ENCODE assay signal across 25 cellular contexts in genomic region chr19:16332991-16333624, GRCh38. TPM values are rescaled to one million over a fixed set of nuclear protein-coding genes. Genes with fewer than 3 reads are reported as not detected.
A peak's percentile ranks its signal among the peaks of the same experiment; 100 is the strongest.
DNase-seq lines count a peak whose midpoint lies in the region; ATAC-seq, FAIRE-seq and TF ChIP-seq lines count a peak whose summit lies in the region.
"Had no signal": no experiment of that assay in that cellular context is flagged by ENCODE, and none has a peak within 500 bp of the region (broad histone marks: within the 10 kb centered on the region; RNA-seq: fewer than 3 reads in every experiment).

No MANE protein-coding gene starts in this region.

- peaks cover 5% of the 10 kb centered on the region for H3K27me3 Mint-ChIP-seq in CD4-positive, alpha-beta T cell
- H3K27me3 Mint-ChIP-seq in T-helper 17 cell = no peaks in the 10 kb centered on the region
- H3K27me3 Mint-ChIP-seq in naive thymus-derived CD4-positive, alpha-beta T cell = peaks cover 0 to 31% (median 0%) of the 10 kb centered on the region in 5 donors
- H3K27me3 Mint-ChIP-seq: IgD-negative memory B cell had no signal

- peaks cover 25% of the 10 kb centered on the region for H3K36me3 Mint-ChIP-seq in CD4-positive, alpha-beta T cell (ENCODE audit: low read depth)
- peaks cover 4% of the 10 kb centered on the region for H3K36me3 Mint-ChIP-seq in T-helper 17 cell (ENCODE audit: low read depth)
- H3K36me3 Mint-ChIP-seq in naive thymus-derived CD4-positive, alpha-beta T cell = peaks cover 8 to 28% (median 19%) of the 10 kb centered on the region in 5 donors

- ATAC-seq in A549 (no peak), T-helper 17 cell (no peak)
- no peak for ATAC-seq in CD4-positive, alpha-beta T cell (ENCODE audit: poor library complexity)
- no peak for ATAC-seq in naive thymus-derived CD4-positive, alpha-beta T cell
- ATAC-seq: GM23338 had no signal

- TF ChIP-seq RAD21 in A549 (conservative IDR thresholded peaks at IDR 0.05 in 1 of 2, IDR thresholded peaks at IDR 0.05 in 1 of 2) = no peak

- CTCF ChIA-PET in A549 (lab: Yijun Ruan, JAX) = no interaction called here
- CTCF ChIA-PET in CD4-positive, alpha-beta T cell (lab: Charles Lee) = no interaction called here
- CTCF ChIA-PET in naive thymus-derived CD4-positive, alpha-beta T cell (lab: Charles Lee) = interaction anchor here (1.0 to 6.4 kb wide), 2 partner anchors 30 to 36 kb away, joined by 3 to 159 read pairs; no protein-coding TSS in a partner anchor

- no peak overlapping the region for H3K4me2 ChIP-seq in A549
- H3K4me2 ChIP-seq: GM23338 had no signal

- H3K9me3 ChIP-seq in A549 (no peaks in the 10 kb centered on the region), T-helper 17 cell (ENCODE audit: control insufficient read depth, low read length, poor library complexity, severe bottlenecking) (no peaks in the 10 kb centered on the region)
- H3K9me3 ChIP-seq in CD4-positive, alpha-beta T cell (ENCODE audit: control insufficient read depth, low read length) = no peaks in the 10 kb centered on the region
- no peaks in the 10 kb centered on the region for H3K9me3 ChIP-seq in naive thymus-derived CD4-positive, alpha-beta T cell (ENCODE audit: control insufficient read depth in 2 of 3, low read length in 3 of 3)
- H3K9me3 ChIP-seq: Caco-2 had no signal

- TF ChIP-seq EP300 in A549 (IDR thresholded peaks at IDR 0.05) = no peak

- peaks cover 17% of the 10 kb centered on the region for H3K4me1 ChIP-seq in A549
- peaks cover 37 to 47% of the 10 kb centered on the region in 2 donors for H3K4me1 ChIP-seq in naive thymus-derived CD4-positive, alpha-beta T cell (ENCODE audit: control insufficient read depth in 2 of 2, insufficient read depth in 2 of 2, low read length in 2 of 2)
- H3K4me1 ChIP-seq: Caco-2 had no signal

- WGBS in A549 (ENCODE audit: missing lambda C conversion rate) = 89% methylated on average over 14 of the region's 14 CpGs

- no peaks in the 10 kb centered on the region for H3K27me3 ChIP-seq in CD4-positive, alpha-beta T cell (ENCODE audit: control insufficient read depth, insufficient read depth, low read length)
- no peaks in the 10 kb centered on the region for H3K27me3 ChIP-seq in naive thymus-derived CD4-positive, alpha-beta T cell (ENCODE audit: control insufficient read depth in 2 of 2, insufficient read depth in 2 of 2, low read length in 2 of 2)

- POLR2A ChIA-PET in A549 (lab: Yijun Ruan, JAX) = no interaction called here
- POLR2A ChIA-PET in CD4-positive, alpha-beta T cell (lab: Charles Lee) = interaction anchor here (0.9 to 31.1 kb wide), 5 partner anchors 9 to 135 kb away, joined by 3 to 3819 read pairs (median 16); partner anchors contain the start of genes AP1M1 and KLF2
- POLR2A ChIA-PET in naive thymus-derived CD4-positive, alpha-beta T cell (lab: Charles Lee) = interaction anchor here (1.1 to 33.0 kb wide), 4 partner anchors 9 to 53 kb away, joined by 4 to 4370 read pairs (median 6); no protein-coding TSS in a partner anchor

- H3K4me3 ChIP-seq in A549 = no peak overlapping the region
- no peak overlapping the region for H3K4me3 ChIP-seq in naive thymus-derived CD4-positive, alpha-beta T cell (ENCODE audit: low read length)
- H3K4me3 ChIP-seq: GM23338 had no signal

- FAIRE-seq in A549 (lab: Jason Lieb, UNC) (no peak), D721Med (lab: Jason Lieb, UNC) (no peak)
- FAIRE-seq: A204.1, GM12891 had no signal

- H3K4me3 Mint-ChIP-seq in CD4-positive, alpha-beta T cell = peak overlapping the region; percentile 36
- peak overlapping the region; percentile 26 for H3K4me3 Mint-ChIP-seq in T-helper 17 cell
- H3K4me3 Mint-ChIP-seq in naive thymus-derived CD4-positive, alpha-beta T cell = no peak overlapping the region
- H3K4me3 Mint-ChIP-seq: GM23338, H9 had no signal

- H3K36me3 ChIP-seq in naive thymus-derived CD4-positive, alpha-beta T cell (ENCODE audit: control insufficient read depth in 2 of 3, insufficient read depth in 3 of 3, low read length in 3 of 3) = peaks cover 5 to 12% (median 8%) of the 10 kb centered on the region in 3 experiments

- TF ChIP-seq CTCF in A549 (IDR thresholded peaks at IDR 0.05) (no peak), D721Med (IDR thresholded peaks at IDR 0.05; ENCODE audit: insufficient read depth, missing control alignments) (no peak)
- TF ChIP-seq CTCF in CD4-positive, alpha-beta T cell (IDR thresholded peaks at IDR 0.05) = no peak

- no peak for TF ChIP-seq POLR2A in A549 (IDR thresholded peaks at IDR 0.05; ENCODE audit: low read length)

- H3K27ac Mint-ChIP-seq in CD4-positive, alpha-beta T cell = peak overlapping the region; percentile 73
- no peak overlapping the region for H3K27ac Mint-ChIP-seq in T-helper 17 cell
- peak overlapping the region in 7 of 9 donors; percentile 4 to 93 (median 73) for H3K27ac Mint-ChIP-seq in naive thymus-derived CD4-positive, alpha-beta T cell
- H3K27ac Mint-ChIP-seq: GM23338, H9 had no signal

- H3K4me1 Mint-ChIP-seq in CD4-positive, alpha-beta T cell (ENCODE audit: low read depth) = peaks cover 61% of the 10 kb centered on the region
- H3K4me1 Mint-ChIP-seq in T-helper 17 cell = peaks cover 46% of the 10 kb centered on the region
- H3K4me1 Mint-ChIP-seq in naive thymus-derived CD4-positive, alpha-beta T cell = peaks cover 22 to 68% (median 59%) of the 10 kb centered on the region in 7 donors
- H3K4me1 Mint-ChIP-seq: H9 had no signal

- H3K27ac ChIP-seq in A549 = no peak overlapping the region
- no peak overlapping the region for H3K27ac ChIP-seq in CD4-positive, alpha-beta T cell (ENCODE audit: low read depth, low read length)
- H3K27ac ChIP-seq in naive thymus-derived CD4-positive, alpha-beta T cell (ENCODE audit: low read depth, low read length) = no peak overlapping the region
- H3K27ac ChIP-seq: C4-2B had no signal

- H3K9me3 Mint-ChIP-seq in CD4-positive, alpha-beta T cell = no peaks in the 10 kb centered on the region
- peaks cover 0 to 24% (median 2%) of the 10 kb centered on the region in 11 donors for H3K9me3 Mint-ChIP-seq in naive thymus-derived CD4-positive, alpha-beta T cell
- H3K9me3 Mint-ChIP-seq: GM23338, H9, IgD-negative memory B cell had no signal

- DNase-seq in A549 (ENCODE audit: low read depth in 1 of 2, low spot score in 1 of 2) = no peak
- no peak for DNase-seq in CD4-positive, alpha-beta T cell
- DNase-seq in T-helper 17 cell = no peak
- peak in 1 of 9 donors; percentile 24 for DNase-seq in naive thymus-derived CD4-positive, alpha-beta T cell
- no peak for DNase-seq in activated CD4-positive, CD25-positive, alpha-beta regulatory T cell treated with anti-CD3 and anti-CD28 coated beads, Interleukin-2, amount 50 U/mL, for 72 hours
- no peak for DNase-seq in NCI-H526 treated with DMSO at 0.1 percent for 48 hours (lab: John Stamatoyannopoulos, UW)
- DNase-seq in D721Med (ENCODE audit: insufficient read length, low spot score) = no peak
- DNase-seq: Caco-2, DMS 273 treated with DMSO at 0.1 percent for 48 hours, DMS79 treated with DMSO at 0.1 percent for 48 hours, GF-D8, H9, NCI-H1092, NCI-H1417 treated with DMSO at 0.1 percent for 48 hours, NCI-H1694 treated with DMSO at 0.1 percent for 48 hours, NCI-H2081, NCI-H2227 treated with DMSO at 0.1 percent for 48 hours, NCI-H69, RPMI8226, SHP77 had no signal

- intact Hi-C loops in CD4-positive, alpha-beta T cell (cut with DNase I, micrococcal nuclease) = no loop called here
- intact Hi-C loops in naive thymus-derived CD4-positive, alpha-beta T cell (cut with micrococcal nuclease) = no loop called here

TF ChIP-seq in A549, 52 proteins besides CTCF, POLR2A, EP300 and RAD21:
- TF ChIP-seq KDM5A (IDR thresholded peaks at IDR 0.05) (no peak), ELK1 (IDR thresholded peaks at IDR 0.05; ENCODE audit: low read depth, low read length) (no peak), BCL3 (IDR thresholded peaks at IDR 0.05) (no peak), POLR2AphosphoS2 (conservative IDR thresholded peaks at IDR 0.05; ENCODE audit: low read length) (peak; percentile 90)

RNA-seq across cellular contexts. Expression of gene KLF2, which starts 8.5 kb away (rescaled TPM):
- polyA plus RNA-seq in A549 (2011; rRNA removed) = 2.7 and 3.4 TPM in 2 replicates
- polyA plus RNA-seq in A549 (2012; cell fraction: cytosol; rRNA removed) = 42.8 and 49.2 TPM in 2 replicates
- 130 and 150 TPM in 2 replicates for polyA plus RNA-seq in A549 (2012; cell fraction: nucleus; rRNA removed)
- 6.0 to 7.0 TPM (median 6.9 TPM) in 3 replicates for polyA plus RNA-seq in A549 (2017; fragmentation: RNase III; extraction: RNeasy Plus Mini Kit Qiagen cat#74134 plus additional on column Dnase treatment)
- 1.8 and 3.2 TPM in 2 replicates for polyA minus RNA-seq in A549 (2011; rRNA and poly(A)+ RNA removed)
- 1,000 to 10,000 TPM; 1,201 to 1,291 TPM for total RNA-seq in CD4-positive, alpha-beta T cell
- total RNA-seq in T-helper 17 cell = 100 to 1,000 TPM; 465 to 578 TPM
- total RNA-seq in naive thymus-derived CD4-positive, alpha-beta T cell = 100 to 1,000 TPM; 195 to 630 (median 466) TPM
- polyA plus RNA-seq in naive thymus-derived CD4-positive, alpha-beta T cell = 100 to 1,000 TPM; 119 to 149 TPM
- polyA plus RNA-seq: GM23338 had no signal

Comparison
In these comparisons a context has a peak if more than half of its experiments do, and no peak if none do; other contexts are left out.
1. H3K4me3 Mint-ChIP-seq: peak in CD4-positive, alpha-beta T cell (single experiment) and T-helper 17 cell (single experiment); none in naive thymus-derived CD4-positive, alpha-beta T cell (0 of 10).